In genomic region chr1:100400332-100400933, GRCh38 we compare ENCODE assay signal across 8 cellular contexts. TPM values are rescaled to one million over a fixed set of nuclear protein-coding genes. Genes with fewer than 3 reads are reported as not detected.
DNase-seq lines count a peak whose midpoint lies in the region; ATAC-seq, FAIRE-seq and TF ChIP-seq lines count a peak whose summit lies in the region.

No MANE protein-coding gene starts in this region.

- H3K4me2 ChIP-seq in osteoblast (ENCODE audit: insufficient read depth, low read length): no peak overlapping the region

- H4K20me1 ChIP-seq in osteoblast (ENCODE audit: insufficient read depth, low read length): no peaks in the 10 kb centered on the region

- no peak overlapping the region for H3K4me3 ChIP-seq in osteoblast (ENCODE audit: insufficient read depth, low read length)

- no peaks in the 10 kb centered on the region for H3K9me3 ChIP-seq in osteoblast (ENCODE audit: low read depth, low read length)

- H2AFZ ChIP-seq in osteoblast (ENCODE audit: low read length): peak overlapping the region; percentile 17

- H3K27ac ChIP-seq in osteoblast (ENCODE audit: low read depth, low read length): no peak overlapping the region

- H3K4me1 ChIP-seq in osteoblast (ENCODE audit: insufficient read depth, low read length): peaks cover 4% of the 10 kb centered on the region

- ATAC-seq in HG03175 (IDR thresholded peaks at IDR 0.05; ENCODE audit: unreplicated experiment): peak; percentile 70
- ATAC-seq in GM18520 (IDR thresholded peaks at IDR 0.05; ENCODE audit: unreplicated experiment): no peak
- ATAC-seq in HG03571 (IDR thresholded peaks at IDR 0.05; ENCODE audit: unreplicated experiment): no peak

- TF ChIP-seq POLR2A in GM12891 (IDR thresholded peaks at IDR 0.05; ENCODE audit: low read depth, low read length): no peak

- no peaks in the 10 kb centered on the region for H3K27me3 ChIP-seq in osteoblast (ENCODE audit: insufficient read depth, low read length)

- DNase-seq in GM12891 (ENCODE audit: insufficient read length, low spot score) (no peak), T-helper 2 cell (peak in 4 of 5 experiments; percentile 15 to 92 (median 70)), osteoblast (ENCODE audit: insufficient read length, low spot score, missing footprints) (no peak), germinal center (ENCODE audit: low spot score) (no peak)
- peak; percentile 57 for DNase-seq in effector CD4-positive, alpha-beta T cell

- no peak for TF ChIP-seq CTCF in osteoblast (IDR thresholded peaks at IDR 0.05; ENCODE audit: extremely low read depth, low read depth, low read length)

- no peaks in the 10 kb centered on the region for H3K36me3 ChIP-seq in osteoblast (ENCODE audit: insufficient read depth, low read length)

- FAIRE-seq in GM12891 (lab: Jason Lieb, UNC): peak; percentile 74

- H3K79me2 ChIP-seq in osteoblast (ENCODE audit: insufficient read depth, low read length): no peaks in the 10 kb centered on the region

TF ChIP-seq in GM12891, 5 proteins besides CTCF, POLR2A, EP300 and RAD21:
- TF ChIP-seq SPI1 (IDR thresholded peaks at IDR 0.05; ENCODE audit: low read depth, low read length) (peak; percentile 60), TAF1 (IDR thresholded peaks at IDR 0.05; ENCODE audit: low read depth, low read length) (no peak)

RNA-seq across cellular contexts. Expression of gene CDC14A, which starts 48.1 kb away (rescaled TPM):
- 2.2 TPM for polyA plus RNA-seq in GM12891 (2012; ENCODE audit: low read depth, missing spikeins)
- 6.5 and 6.9 TPM in 2 replicates for total RNA-seq in osteoblast

Comparison
In these comparisons a context has a peak if more than half of its experiments do, and no peak if none do; other contexts are left out.
1. DNase-seq: peak in T-helper 2 cell (4 of 5) and effector CD4-positive, alpha-beta T cell (single experiment); none in GM12891 (single experiment), osteoblast (single experiment) and germinal center (single experiment).